8 cellular contexts compared by ENCODE assay signal in genomic region chr20:35992713-35993335, GRCh38. TPM values are rescaled to one million over a fixed set of nuclear protein-coding genes. Genes with fewer than 3 reads are reported as not detected.
A peak's percentile ranks its signal among the peaks of the same experiment; 100 is the strongest.
DNase-seq lines count a peak whose midpoint lies in the region; ATAC-seq, FAIRE-seq and TF ChIP-seq lines count a peak whose summit lies in the region.

No MANE protein-coding gene starts in this region.

- DNase-seq in D721Med (ENCODE audit: insufficient read length, low spot score) (peak; percentile 51), KG1 (lab: John Stamatoyannopoulos, UW) (peak; percentile 13), PC-3 (peak; percentile 86), fibroblast of the aortic adventitia (ENCODE audit: low read depth) (peak; percentile 70), neural crest cell (ENCODE audit: low read depth, low spot score) (peak; percentile 36), urothelium cell line (ENCODE audit: low spot score) (peak; percentile 90)
- peak; percentile 27 for DNase-seq in activated T-helper 1 cell treated with anti-CD3 and anti-CD28 coated beads, Interleukin-12 subunit alpha, Interleukin-12 subunit beta, Interleukin-2, Interleukin-4 antibody, amounts not matched to agents 30 ng/mL and 10 ng/mL and 1 ng/mL, durations not matched to agents 14 hours and 24 hours and 36 hours (ENCODE audit: low spot score)

- POLR2A ChIA-PET in PC-3 (lab: Charles Lee; ENCODE audit: unreplicated experiment) = interaction anchor here (0.6 to 0.9 kb wide), 3 partner anchors 146 to 233 kb away, joined by 3 to 11 read pairs (median 4); no protein-coding TSS in a partner anchor

- H3K9me3 Mint-ChIP-seq in activated T-helper 1 cell treated with anti-CD3 and anti-CD28 coated beads, Interleukin-12 subunit alpha, Interleukin-12 subunit beta, Interleukin-2, Interleukin-4 antibody, amounts not matched to agents 30 ng/mL and 10 ng/mL and 1 ng/mL, durations not matched to agents 14 hours and 24 hours and 36 hours = no peaks in the 10 kb centered on the region
- H3K9me3 Mint-ChIP-seq in neural crest cell = no peaks in the 10 kb centered on the region

- peaks cover 7% of the 10 kb centered on the region; the same call in 1 of the 2 replicates for H3K4me1 ChIP-seq in PC-3 (ENCODE audit: insufficient read depth, low read length)

- no peaks in the 10 kb centered on the region for H3K79me2 ChIP-seq in PC-3 (ENCODE audit: low read length)

- H3K36me3 ChIP-seq in PC-3 (ENCODE audit: low read depth, low read length) = no peaks in the 10 kb centered on the region

- no peak overlapping the region for H3K27ac ChIP-seq in PC-3 (ENCODE audit: low read length)

- peak overlapping the region; percentile 51 for H2AFZ ChIP-seq in PC-3 (ENCODE audit: low read length)

- no peaks in the 10 kb centered on the region for H3K36me3 Mint-ChIP-seq in activated T-helper 1 cell treated with anti-CD3 and anti-CD28 coated beads, Interleukin-12 subunit alpha, Interleukin-12 subunit beta, Interleukin-2, Interleukin-4 antibody, amounts not matched to agents 30 ng/mL and 10 ng/mL and 1 ng/mL, durations not matched to agents 14 hours and 24 hours and 36 hours (ENCODE audit: low read depth)
- no peaks in the 10 kb centered on the region for H3K36me3 Mint-ChIP-seq in neural crest cell (ENCODE audit: low read depth)

- H3K4me1 Mint-ChIP-seq in activated T-helper 1 cell treated with anti-CD3 and anti-CD28 coated beads, Interleukin-12 subunit alpha, Interleukin-12 subunit beta, Interleukin-2, Interleukin-4 antibody, amounts not matched to agents 30 ng/mL and 10 ng/mL and 1 ng/mL, durations not matched to agents 14 hours and 24 hours and 36 hours (ENCODE audit: low read depth) = no peaks in the 10 kb centered on the region
- peaks cover 13% of the 10 kb centered on the region for H3K4me1 Mint-ChIP-seq in neural crest cell

- H3K9ac ChIP-seq in PC-3 (ENCODE audit: low read length) = no peak overlapping the region

- no peaks in the 10 kb centered on the region for H4K20me1 ChIP-seq in PC-3 (ENCODE audit: low read length)

- H3K4me3 ChIP-seq in PC-3 (ENCODE audit: low read length) = peak overlapping the region; percentile 6; the same call in 1 of the 2 replicates
- H3K4me3 ChIP-seq in fibroblast of the aortic adventitia (ENCODE audit: low read depth, low read length) = no peak overlapping the region

- H3K27me3 ChIP-seq in PC-3 (ENCODE audit: low read length) = no peaks in the 10 kb centered on the region

- CTCF ChIA-PET in PC-3 (lab: Charles Lee) = interaction anchor here (0.5 to 3.3 kb wide), 30 partner anchors 15 to 796 kb away, joined by 3 to 78 read pairs (median 4); partner anchors contain the start of gene SCAND1

- H3K4me2 ChIP-seq in PC-3 (ENCODE audit: low read length) = peak overlapping the region; percentile 61

- no peaks in the 10 kb centered on the region for H3K9me3 ChIP-seq in PC-3 (ENCODE audit: low read length)

- no peak overlapping the region for H3K4me3 Mint-ChIP-seq in activated T-helper 1 cell treated with anti-CD3 and anti-CD28 coated beads, Interleukin-12 subunit alpha, Interleukin-12 subunit beta, Interleukin-2, Interleukin-4 antibody, amounts not matched to agents 30 ng/mL and 10 ng/mL and 1 ng/mL, durations not matched to agents 14 hours and 24 hours and 36 hours
- H3K4me3 Mint-ChIP-seq in neural crest cell = no peak overlapping the region

- ATAC-seq in PC-3 (peak; percentile 72), HG02759 (IDR thresholded peaks at IDR 0.05; ENCODE audit: unreplicated experiment) (no peak)

- BruUV-seq in PC-3 (replicated peaks; lab: Mats Ljungman, UMichigan) = no TSS peak

- peak; percentile 72 for TF ChIP-seq CTCF in D721Med (IDR thresholded peaks at IDR 0.05; ENCODE audit: insufficient read depth, missing control alignments)
- peak; percentile 90 for TF ChIP-seq CTCF in PC-3 (conservative IDR thresholded peaks at IDR 0.05; ENCODE audit: low read depth, low read length)
- TF ChIP-seq CTCF in fibroblast of the aortic adventitia (IDR thresholded peaks at IDR 0.05; ENCODE audit: insufficient read depth, low read length) = peak; percentile 89
- TF ChIP-seq CTCF in neural crest cell (conservative IDR thresholded peaks at IDR 0.05) = peak; percentile 84

- H3K27me3 Mint-ChIP-seq in activated T-helper 1 cell treated with anti-CD3 and anti-CD28 coated beads, Interleukin-12 subunit alpha, Interleukin-12 subunit beta, Interleukin-2, Interleukin-4 antibody, amounts not matched to agents 30 ng/mL and 10 ng/mL and 1 ng/mL, durations not matched to agents 14 hours and 24 hours and 36 hours (ENCODE audit: insufficient read depth) = peaks cover 17% of the 10 kb centered on the region
- H3K27me3 Mint-ChIP-seq in neural crest cell (ENCODE audit: low read depth) = peaks cover 15% of the 10 kb centered on the region

- intact Hi-C loops in PC-3 (cut with micrococcal nuclease) = loop anchor here (1.0 to 2.0 kb wide), 2 partner anchors 38 to 206 kb away; partner anchors contain the start of gene SCAND1
- intact Hi-C loops in activated T-helper 1 cell treated with anti-CD3 and anti-CD28 coated beads, Interleukin-12 subunit alpha, Interleukin-12 subunit beta, Interleukin-2, Interleukin-4 antibody, amounts not matched to agents 30 ng/mL and 10 ng/mL and 1 ng/mL, durations not matched to agents 14 hours and 24 hours and 36 hours (cut with micrococcal nuclease) = loop anchor here (1.0 kb wide), 1 partner anchor 206 kb away; no protein-coding TSS in a partner anchor

- no peak for FAIRE-seq in D721Med (lab: Jason Lieb, UNC)
- FAIRE-seq in urothelium cell line (lab: Jason Lieb, UNC) = no peak

- H3F3A ChIP-seq in PC-3 (ENCODE audit: low read length, unreplicated experiment) = no peaks in the 10 kb centered on the region

- no peaks in the 10 kb centered on the region for H3K9me2 ChIP-seq in PC-3 (replicated peaks; ENCODE audit: low read length)

- H3K27ac Mint-ChIP-seq in activated T-helper 1 cell treated with anti-CD3 and anti-CD28 coated beads, Interleukin-12 subunit alpha, Interleukin-12 subunit beta, Interleukin-2, Interleukin-4 antibody, amounts not matched to agents 30 ng/mL and 10 ng/mL and 1 ng/mL, durations not matched to agents 14 hours and 24 hours and 36 hours = no peak overlapping the region
- no peak overlapping the region for H3K27ac Mint-ChIP-seq in neural crest cell (ENCODE audit: unreplicated experiment)

RNA-seq across cellular contexts. Expression of gene CNBD2, which starts 24.4 kb away (rescaled TPM):
- total RNA-seq in PC-3 (2014; rRNA removed) (6.6 and 6.7 TPM in 2 replicates), fibroblast of the aortic adventitia (ENCODE audit: low replicate concordance) (2.2 and 4.5 TPM in 2 replicates), neural crest cell (5.6 and 7.4 TPM in 2 replicates)
- 3.3 and 6.1 TPM in 2 replicates for total RNA-seq in activated T-helper 1 cell treated with anti-CD3 and anti-CD28 coated beads, Interleukin-12 subunit alpha, Interleukin-12 subunit beta, Interleukin-2, Interleukin-4 antibody, amounts not matched to agents 30 ng/mL and 10 ng/mL and 1 ng/mL, durations not matched to agents 14 hours and 24 hours and 36 hours

RNA-seq across cellular contexts. Expression of gene SCAND1, which starts 38.5 kb away (rescaled TPM):
- total RNA-seq in PC-3 (2014; rRNA removed) = 90.9 and 101 TPM in 2 replicates
- total RNA-seq in activated T-helper 1 cell treated with anti-CD3 and anti-CD28 coated beads, Interleukin-12 subunit alpha, Interleukin-12 subunit beta, Interleukin-2, Interleukin-4 antibody, amounts not matched to agents 30 ng/mL and 10 ng/mL and 1 ng/mL, durations not matched to agents 14 hours and 24 hours and 36 hours = 39.7 and 41.2 TPM in 2 replicates
- total RNA-seq in fibroblast of the aortic adventitia (ENCODE audit: low replicate concordance) = 34.1 and 161 TPM in 2 replicates
- 77.8 and 82.1 TPM in 2 replicates for total RNA-seq in neural crest cell

Comparison
In these comparisons a context has a peak if more than half of its experiments do, and no peak if none do; other contexts are left out.
1. DNase-seq: peak in every context shown above with its lines; median percentile 90 in urothelium cell line; 86 in PC-3; 70 in fibroblast of the aortic adventitia; 51 in D721Med; 36 in neural crest cell; 27 in activated T-helper 1 cell treated with anti-CD3 and anti-CD28 coated beads, Interleukin-12 subunit alpha, Interleukin-12 subunit beta, Interleukin-2, Interleukin-4 antibody, amounts not matched to agents 30 ng/mL and 10 ng/mL and 1 ng/mL, durations not matched to agents 14 hours and 24 hours and 36 hours; 13 in KG1.